ENCODE assay signal across 22 cellular contexts in the genomic region with DNA sequence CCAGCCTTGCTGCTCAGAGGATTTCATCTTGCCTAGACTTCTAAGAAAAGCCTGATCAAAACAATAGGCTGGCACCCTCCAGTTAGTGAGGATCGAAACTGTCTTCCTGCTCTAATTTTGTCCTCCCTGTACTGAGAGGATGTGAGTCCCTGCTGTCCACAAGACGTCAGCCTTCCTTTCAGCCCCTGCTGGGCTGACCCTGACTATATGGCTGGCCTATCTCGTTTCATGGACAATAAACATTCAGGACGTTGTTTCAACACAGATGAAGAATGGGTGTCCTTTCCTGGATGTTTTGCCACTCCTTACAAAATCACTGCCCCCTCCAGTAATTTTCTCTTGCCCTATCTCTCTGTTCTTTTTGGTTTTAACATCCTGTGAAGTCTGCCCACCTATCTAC.
"Had no signal": no experiment of that assay in that cellular context is flagged by ENCODE, and none has a peak within 500 bp of the region (broad histone marks: within the 10 kb centered on the region; RNA-seq: fewer than 3 reads in every experiment).

No MANE protein-coding gene starts in this region.

- H3K4me1 ChIP-seq: right lobe of liver, stomach, thyroid gland had no signal

- DNase-seq: dorsolateral prefrontal cortex; effector CD4-positive, alpha-beta T cell; hypothalamus; immature natural killer cell; islet precursor cell; mesenchymal stem cell; mucosa of descending colon; naive B cell; occipital lobe; ovary; right lobe of liver; small intestine; stimulated activated CD4-positive, alpha-beta T cell treated with anti-CD3 and anti-CD28 coated beads, Interleukin-15, amount 100 ng/mL, for 24 hours; stimulated activated CD4-positive, alpha-beta T cell treated with anti-CD3 and anti-CD28 coated beads, Interleukin-2, amount 100 ng/mL, for 48 hours; stimulated activated naive CD4-positive, alpha-beta T cell treated with Interleukin-2 at 50 U/mL for 16 hours; stomach; thyroid gland had no signal

- H3K36me3 Mint-ChIP-seq: immature natural killer cell; mesothelial cell of epicardium; naive B cell; natural killer cell treated with Interleukin-12 subunit alpha and Interleukin-12 subunit beta and Interleukin-15 and Interleukin-18, amount 100 ng/mL, for 72 hours; type B pancreatic cell had no signal

- FAIRE-seq: colon, frontal cortex, small intestine had no signal

- H3K27ac Mint-ChIP-seq: immature natural killer cell; mesothelial cell of epicardium; naive B cell; natural killer cell treated with Interleukin-12 subunit alpha and Interleukin-12 subunit beta and Interleukin-15 and Interleukin-18, amount 100 ng/mL, for 72 hours; type B pancreatic cell had no signal

- H3K36me3 ChIP-seq: ovary, right lobe of liver, stomach, thyroid gland had no signal

- H3K9me3 ChIP-seq: mucosa of descending colon, ovary, right lobe of liver, stomach, thyroid gland had no signal

- H3K9me3 Mint-ChIP-seq: mesothelial cell of epicardium; naive B cell; natural killer cell treated with Interleukin-12 subunit alpha and Interleukin-12 subunit beta and Interleukin-15 and Interleukin-18, amount 100 ng/mL, for 72 hours; type B pancreatic cell had no signal

- H3K27me3 ChIP-seq: ovary, right lobe of liver, stomach, thyroid gland had no signal

- H3K4me3 Mint-ChIP-seq: immature natural killer cell; mesothelial cell of epicardium; naive B cell; natural killer cell treated with Interleukin-12 subunit alpha and Interleukin-12 subunit beta and Interleukin-15 and Interleukin-18, amount 100 ng/mL, for 72 hours; type B pancreatic cell had no signal

- H3K27ac ChIP-seq: ovary, right lobe of liver, stomach, thyroid gland had no signal

- H3K4me3 ChIP-seq: dorsolateral prefrontal cortex, mucosa of descending colon, ovary, right lobe of liver, stomach, thyroid gland had no signal

- H3K4me1 Mint-ChIP-seq: immature natural killer cell, mesothelial cell of epicardium, naive B cell had no signal
